17 cellular contexts compared by ENCODE assay signal in the genomic region with DNA sequence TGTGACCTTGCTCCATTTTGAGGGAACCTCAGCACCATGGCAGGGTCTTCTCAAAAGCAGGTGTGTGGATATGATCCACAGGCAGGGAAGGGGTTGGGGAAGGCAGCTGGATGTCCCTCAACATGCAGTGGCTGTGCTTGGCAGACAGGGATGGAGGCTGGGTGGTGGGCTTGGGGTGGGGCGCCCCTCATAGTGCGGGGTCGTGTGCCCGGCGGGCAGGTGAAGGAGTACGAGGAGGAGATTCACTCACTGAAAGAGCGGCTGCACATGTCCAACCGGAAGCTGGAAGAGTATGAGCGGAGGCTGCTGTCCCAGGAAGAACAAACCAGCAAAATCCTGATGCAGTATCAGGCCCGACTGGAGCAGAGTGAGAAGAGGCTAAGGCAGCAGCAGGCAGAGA. TPM values are rescaled to one million over a fixed set of nuclear protein-coding genes. Genes with fewer than 3 reads are reported as not detected.
DNase-seq lines count a peak whose midpoint lies in the region; ATAC-seq and TF ChIP-seq lines count a peak whose summit lies in the region.
"Had no signal": no experiment of that assay in that cellular context is flagged by ENCODE, and none has a peak within 500 bp of the region (broad histone marks: within the 10 kb centered on the region; RNA-seq: fewer than 3 reads in every experiment).

No MANE protein-coding gene starts in this region.

- H3K36me3 Mint-ChIP-seq in T-helper 1 cell treated with Interleukin-12 subunit alpha and Interleukin-12 subunit beta and Interleukin-4 antibody, amounts not matched to agents 30 μg/mL and 1 μg/mL, for 36 hours (ENCODE audit: low read depth) = peaks cover 35% of the 10 kb centered on the region
- peaks cover 23% of the 10 kb centered on the region for H3K36me3 Mint-ChIP-seq in HFFc6 (ENCODE audit: low read depth)
- H3K36me3 Mint-ChIP-seq in activated naive CD8-positive, alpha-beta T cell treated with anti-CD3 and anti-CD28 coated beads, Interleukin-2, amount 50 U/mL, for 24 hours (ENCODE audit: low read depth) = peaks cover 16% of the 10 kb centered on the region

- H3K27ac Mint-ChIP-seq in T-helper 1 cell treated with Interleukin-12 subunit alpha and Interleukin-12 subunit beta and Interleukin-4 antibody, amounts not matched to agents 30 μg/mL and 1 μg/mL, for 36 hours = peak overlapping the region; percentile 31
- H3K27ac Mint-ChIP-seq in HFFc6 = peak overlapping the region; percentile 31; the same call in 1 of the 2 replicates
- H3K27ac Mint-ChIP-seq in activated naive CD8-positive, alpha-beta T cell treated with anti-CD3 and anti-CD28 coated beads, Interleukin-2, amount 50 U/mL, for 24 hours = peak overlapping the region; percentile 4

- H3K9me3 ChIP-seq in neutrophil = no peaks in the 10 kb centered on the region
- H3K9me3 ChIP-seq: BLaER1 had no signal

- no peak for ATAC-seq in activated naive CD8-positive, alpha-beta T cell treated with anti-CD3 and anti-CD28 coated beads, Interleukin-2, amount 50 U/mL, for 24 hours

- in situ Hi-C loops in GM13977 (cut with MboI; ENCODE audit: low pct_unique_long_range_greater_than_20kb, low sequenced_read_pairs, unreplicated experiment) = no loop called here

- DNase-seq in T-helper 1 cell (no peak), HFFc6 (no peak), midbrain (lab: John Stamatoyannopoulos, UW) (no peak), GM13977 (ENCODE audit: low spot score) (no peak), NCI-H2196 (lab: John Stamatoyannopoulos, UW; ENCODE audit: unreplicated experiment) (no peak)
- no peak for DNase-seq in activated naive CD8-positive, alpha-beta T cell treated with anti-CD3 and anti-CD28 coated beads, Interleukin-2, amount 50 U/mL, for 24 hours
- DNase-seq: 8988T, DMS79, KBM-7, NCI-H1048, NCI-H146, NCI-H2081 treated with DMSO at 0.1 percent for 48 hours, NCI-H345, NCI-H69 had no signal

- no peaks in the 10 kb centered on the region for H3K27me3 Mint-ChIP-seq in T-helper 1 cell treated with Interleukin-12 subunit alpha and Interleukin-12 subunit beta and Interleukin-4 antibody, amounts not matched to agents 30 μg/mL and 1 μg/mL, for 36 hours (ENCODE audit: low read depth)
- no peaks in the 10 kb centered on the region for H3K27me3 Mint-ChIP-seq in HFFc6 (ENCODE audit: insufficient read depth)
- H3K27me3 Mint-ChIP-seq in activated naive CD8-positive, alpha-beta T cell treated with anti-CD3 and anti-CD28 coated beads, Interleukin-2, amount 50 U/mL, for 24 hours = no peaks in the 10 kb centered on the region

- no peaks in the 10 kb centered on the region for H3K27me3 ChIP-seq in neutrophil
- H3K27me3 ChIP-seq: BLaER1 had no signal

- TF ChIP-seq CTCF in HFFc6 (IDR thresholded peaks at IDR 0.05) (no peak), neutrophil (IDR thresholded peaks at IDR 0.05) (no peak), GM13977 (IDR thresholded peaks at IDR 0.05; ENCODE audit: extremely low read depth, insufficient read depth, missing control alignments) (no peak)

- no peak overlapping the region for H3K4me3 ChIP-seq in neutrophil (ENCODE audit: low read depth in 1 of 2, low read length in 1 of 2)
- H3K4me3 ChIP-seq: BLaER1 had no signal

- peaks cover 76 to 79% of the 10 kb centered on the region in 2 experiments for H3K4me1 ChIP-seq in neutrophil (ENCODE audit: control insufficient read depth in 1 of 2, insufficient read depth in 1 of 2, low read depth in 1 of 2, low read length in 1 of 2)
- H3K4me1 ChIP-seq: BLaER1 had no signal

- H3K4me3 Mint-ChIP-seq in T-helper 1 cell treated with Interleukin-12 subunit alpha and Interleukin-12 subunit beta and Interleukin-4 antibody, amounts not matched to agents 30 μg/mL and 1 μg/mL, for 36 hours = no peak overlapping the region
- no peak overlapping the region for H3K4me3 Mint-ChIP-seq in HFFc6
- H3K4me3 Mint-ChIP-seq in activated naive CD8-positive, alpha-beta T cell treated with anti-CD3 and anti-CD28 coated beads, Interleukin-2, amount 50 U/mL, for 24 hours = no peak overlapping the region

- H3K4me1 Mint-ChIP-seq in T-helper 1 cell treated with Interleukin-12 subunit alpha and Interleukin-12 subunit beta and Interleukin-4 antibody, amounts not matched to agents 30 μg/mL and 1 μg/mL, for 36 hours (ENCODE audit: low read depth) = peaks cover 3% of the 10 kb centered on the region
- no peaks in the 10 kb centered on the region for H3K4me1 Mint-ChIP-seq in HFFc6 (ENCODE audit: low read depth)
- H3K4me1 Mint-ChIP-seq in activated naive CD8-positive, alpha-beta T cell treated with anti-CD3 and anti-CD28 coated beads, Interleukin-2, amount 50 U/mL, for 24 hours = no peaks in the 10 kb centered on the region

- no peaks in the 10 kb centered on the region for H3K9me3 Mint-ChIP-seq in T-helper 1 cell treated with Interleukin-12 subunit alpha and Interleukin-12 subunit beta and Interleukin-4 antibody, amounts not matched to agents 30 μg/mL and 1 μg/mL, for 36 hours
- no peaks in the 10 kb centered on the region for H3K9me3 Mint-ChIP-seq in HFFc6
- H3K9me3 Mint-ChIP-seq in activated naive CD8-positive, alpha-beta T cell treated with anti-CD3 and anti-CD28 coated beads, Interleukin-2, amount 50 U/mL, for 24 hours = no peaks in the 10 kb centered on the region

- peak overlapping the region; percentile 86 for H3K27ac ChIP-seq in neutrophil
- H3K27ac ChIP-seq: BLaER1 had no signal

- H3K36me3 ChIP-seq in neutrophil = no peaks in the 10 kb centered on the region

RNA-seq across cellular contexts. Expression of gene ZBTB9, which starts 8.0 kb away (rescaled TPM):
- 1 to 10 TPM; 6.4 to 9.2 (median 7.6) TPM for total RNA-seq in HFFc6 (2021; fragmentation: NEBNext Ultra II Directional; extraction: Animal tissue kit (Norgen Biotek cat#: 25700))

RNA-seq across cellular contexts. Expression of gene SYNGAP1, which starts 26.5 kb away (rescaled TPM):
- 10 to 100 TPM; 10.5 to 15.0 (median 13.3) TPM for total RNA-seq in HFFc6 (2021; fragmentation: NEBNext Ultra II Directional; extraction: Animal tissue kit (Norgen Biotek cat#: 25700))

RNA-seq across cellular contexts. Expression of gene CUTA, which starts 28.4 kb away (rescaled TPM):
- total RNA-seq in HFFc6 (2021; fragmentation: NEBNext Ultra II Directional; extraction: Animal tissue kit (Norgen Biotek cat#: 25700)) = 100 to 1,000 TPM; 464 to 546 (median 536) TPM

RNA-seq across cellular contexts. Expression of gene PHF1, which starts 35.5 kb away (rescaled TPM):
- total RNA-seq in HFFc6 (2021; fragmentation: NEBNext Ultra II Directional; extraction: Animal tissue kit (Norgen Biotek cat#: 25700)) = 10 to 100 TPM; 43.2 to 52.8 (median 51.4) TPM

RNA-seq across cellular contexts. Expression of gene KIFC1, which starts 54.7 kb away (rescaled TPM):
- total RNA-seq in HFFc6 (2021; fragmentation: NEBNext Ultra II Directional; extraction: Animal tissue kit (Norgen Biotek cat#: 25700)) = 10 to 100 TPM; 20.6 to 43.5 (median 38.6) TPM
